8 cellular contexts compared by ENCODE assay signal in genomic region chr9:21591221-21592062, GRCh38.
DNase-seq lines count a peak whose midpoint lies in the region; ATAC-seq and TF ChIP-seq lines count a peak whose summit lies in the region.

No MANE protein-coding gene starts in this region.

- POLR2A ChIA-PET in HEK293T (lab: Yijun Ruan, JAX) (no interaction called here), SK-N-SH (lab: Yijun Ruan, JAX) (no interaction called here)

- peak overlapping the region; percentile 7; the same call in 1 of the 2 replicates for H3K9ac ChIP-seq in SK-N-SH

- no peaks in the 10 kb centered on the region for H3K79me2 ChIP-seq in SK-N-SH (ENCODE audit: insufficient read depth)

- WGBS in SK-N-SH (ENCODE audit: low lambda C conversion rate): 6% methylated on average over 5 of the region's 5 CpGs
- 39% methylated on average over 5 of the region's 5 CpGs for WGBS in lower leg skin, 2 donors

- peak; percentile 94 to 95 for DNase-seq in AML-193 (lab: John Stamatoyannopoulos, UW)
- peak; percentile 33 for DNase-seq in HEK293T (ENCODE audit: extremely low spot score)
- DNase-seq in SK-N-SH: no peak
- DNase-seq in astrocyte of the spinal cord (ENCODE audit: low read depth, low spot score): peak; percentile 98
- DNase-seq in lower leg skin (ENCODE audit: low spot score in 2 of 2): peak; percentile 75 to 87
- DNase-seq in stimulated activated CD8-positive, alpha-beta memory T cell treated with anti-CD3 and anti-CD28 coated beads, Interleukin-7, amount 100 ng/mL, for 48 hours (ENCODE audit: extremely low read depth in 1 of 2, low read depth in 1 of 2): peak; percentile 35 to 65
- no peak for DNase-seq in NCI-H2171 treated with DMSO at 0.1 percent for 48 hours (lab: John Stamatoyannopoulos, UW)

- H3K27me3 ChIP-seq in SK-N-SH (ENCODE audit: insufficient read depth): no peaks in the 10 kb centered on the region

- H3K4me1 ChIP-seq in SK-N-SH (ENCODE audit: control insufficient read depth in 1 of 2, insufficient read depth in 2 of 2, low read depth in 1 of 2, low read length in 1 of 2): peaks cover 0 to 7% of the 10 kb centered on the region in 2 experiments; a peak in 1 of 4 replicates

- H3K27ac ChIP-seq in SK-N-SH (ENCODE audit: low read depth in 2 of 2, low read length in 1 of 2): peak overlapping the region in 1 of 2 experiments; percentile 49; a peak in 2 of 4 replicates

- H3K4me3 ChIP-seq in SK-N-SH (ENCODE audit: low read depth in 2 of 2, low read length in 1 of 2) (no peak overlapping the region), astrocyte of the spinal cord (ENCODE audit: low read depth, low read length) (peak overlapping the region; percentile 35), lower leg skin (ENCODE audit: low read depth, poor library complexity, severe bottlenecking) (no peak overlapping the region)

- H3K9me3 ChIP-seq in SK-N-SH: no peaks in the 10 kb centered on the region

- no peaks in the 10 kb centered on the region for H4K20me1 ChIP-seq in SK-N-SH (ENCODE audit: insufficient read depth)

- ATAC-seq in HG02763 (IDR thresholded peaks at IDR 0.05; ENCODE audit: unreplicated experiment): no peak

- no peaks in the 10 kb centered on the region for H3K9me2 ChIP-seq in SK-N-SH

- no peak for TF ChIP-seq RAD21 in SK-N-SH (IDR thresholded peaks at IDR 0.05; ENCODE audit: low read length)

- peak overlapping the region; percentile 68 for H2AFZ ChIP-seq in SK-N-SH (ENCODE audit: low read depth)

- peak overlapping the region; percentile 58 for H3K4me2 ChIP-seq in SK-N-SH

- intact Hi-C loops in lower leg skin (cut with DNase I; ENCODE audit: low total_unique reads): no loop called here

- in situ Hi-C loops in astrocyte of the spinal cord (cut with HindIII; ENCODE audit: low sequenced_read_pairs): loop anchor here (25.0 kb wide), 1 partner anchor 196 kb away; no protein-coding TSS in a partner anchor

- peak in 1 of 2 experiments; percentile 39; a peak in 1 of 4 replicates for TF ChIP-seq EP300 in SK-N-SH (IDR thresholded peaks at IDR 0.05; ENCODE audit: borderline replicate concordance in 1 of 2, low read depth in 1 of 2, low read length in 1 of 2)

- peaks cover 16% of the 10 kb centered on the region for H3F3A ChIP-seq in SK-N-SH (replicated peaks; ENCODE audit: insufficient read depth)

- H3K36me3 ChIP-seq in SK-N-SH (replicated peaks in 1 of 2; ENCODE audit: control insufficient read depth in 1 of 2, insufficient read depth in 2 of 2, low read length in 1 of 2): no peaks in the 10 kb centered on the region

- CTCF ChIA-PET in HEK293T (lab: Yijun Ruan, JAX): no interaction called here
- CTCF ChIA-PET in SK-N-SH (lab: Yijun Ruan, JAX): no interaction called here

- TF ChIP-seq CTCF in SK-N-SH (IDR thresholded peaks at IDR 0.05) (no peak), astrocyte of the spinal cord (IDR thresholded peaks at IDR 0.05; ENCODE audit: low read depth, low read length) (no peak), lower leg skin (IDR thresholded peaks at IDR 0.05) (no peak)

- no peak for TF ChIP-seq POLR2A in lower leg skin (IDR thresholded peaks at IDR 0.05)

TF ChIP-seq in HEK293T, 16 proteins besides CTCF, POLR2A, EP300 and RAD21:
- TF ChIP-seq FOXK2 (IDR thresholded peaks at IDR 0.05) (no peak), ARNT (IDR thresholded peaks at IDR 0.05) (no peak), SP1 (IDR thresholded peaks at IDR 0.05) (no peak), LEF1 (IDR thresholded peaks at IDR 0.05; ENCODE audit: borderline replicate concordance) (no peak), FOXA1 (IDR thresholded peaks at IDR 0.05) (no peak), ZNF384 (IDR thresholded peaks at IDR 0.05) (no peak), CTBP1 (IDR thresholded peaks at IDR 0.05; ENCODE audit: borderline replicate concordance) (no peak), SUZ12 (IDR thresholded peaks at IDR 0.05) (no peak), FOXM1 (IDR thresholded peaks at IDR 0.05; ENCODE audit: borderline replicate concordance) (no peak), ELF4 (IDR thresholded peaks at IDR 0.05) (no peak), NFRKB (IDR thresholded peaks at IDR 0.05) (no peak), L3MBTL2 (conservative IDR thresholded peaks at IDR 0.05) (no peak)

TF ChIP-seq in SK-N-SH, 30 proteins besides CTCF, POLR2A, EP300 and RAD21 (continues in another document):
- TF ChIP-seq EZH2phosphoT487 (IDR thresholded peaks at IDR 0.05; ENCODE audit: borderline replicate concordance, low read depth) (no peak), FOSL2 (IDR thresholded peaks at IDR 0.05; ENCODE audit: borderline replicate concordance, low read depth) (peak; percentile 97), USF2 (IDR thresholded peaks at IDR 0.05; ENCODE audit: borderline replicate concordance, low read depth, low read length) (no peak), CHD2 (IDR thresholded peaks at IDR 0.05; ENCODE audit: low read length, partially characterized antibody) (no peak), ELF1 (IDR thresholded peaks at IDR 0.05) (no peak), JUND (IDR thresholded peaks at IDR 0.05) (peak; percentile 86), ZBTB33 (IDR thresholded peaks at IDR 0.05; ENCODE audit: borderline replicate concordance, low read depth) (no peak), GABPA (IDR thresholded peaks at IDR 0.05; ENCODE audit: low read depth) (no peak), RCOR1 (IDR thresholded peaks at IDR 0.05; ENCODE audit: low read length) (no peak), SIN3A (IDR thresholded peaks at IDR 0.05; ENCODE audit: borderline replicate concordance, low read depth, low read length) (no peak), USF1 (IDR thresholded peaks at IDR 0.05; ENCODE audit: borderline replicate concordance, low read depth) (no peak), YY1 (IDR thresholded peaks at IDR 0.05; ENCODE audit: low read depth) (no peak), FOXM1 (IDR thresholded peaks at IDR 0.05; ENCODE audit: low read depth) (no peak), REST (IDR thresholded peaks at IDR 0.05; ENCODE audit: low read depth, low read length) (no peak), NFIC (IDR thresholded peaks at IDR 0.05; ENCODE audit: borderline replicate concordance) (peak; percentile 51), MAX (IDR thresholded peaks at IDR 0.05; ENCODE audit: low read depth) (no peak), RXRA (IDR thresholded peaks at IDR 0.05; ENCODE audit: borderline replicate concordance, low read depth) (no peak), MXI1 (IDR thresholded peaks at IDR 0.05; ENCODE audit: low read depth, low read length) (no peak)

Comparison
In these comparisons a context has a peak if more than half of its experiments do, and no peak if none do; other contexts are left out.
1. DNase-seq: peak in AML-193 (2 of 2), HEK293T (single experiment), astrocyte of the spinal cord (single experiment), lower leg skin (2 of 2) and stimulated activated CD8-positive, alpha-beta memory T cell treated with anti-CD3 and anti-CD28 coated beads, Interleukin-7, amount 100 ng/mL, for 48 hours (2 of 2); none in SK-N-SH (single experiment) and NCI-H2171 treated with DMSO at 0.1 percent for 48 hours (single experiment).